Comparison of ENCODE assay signal across 22 cellular contexts in the genomic region with DNA sequence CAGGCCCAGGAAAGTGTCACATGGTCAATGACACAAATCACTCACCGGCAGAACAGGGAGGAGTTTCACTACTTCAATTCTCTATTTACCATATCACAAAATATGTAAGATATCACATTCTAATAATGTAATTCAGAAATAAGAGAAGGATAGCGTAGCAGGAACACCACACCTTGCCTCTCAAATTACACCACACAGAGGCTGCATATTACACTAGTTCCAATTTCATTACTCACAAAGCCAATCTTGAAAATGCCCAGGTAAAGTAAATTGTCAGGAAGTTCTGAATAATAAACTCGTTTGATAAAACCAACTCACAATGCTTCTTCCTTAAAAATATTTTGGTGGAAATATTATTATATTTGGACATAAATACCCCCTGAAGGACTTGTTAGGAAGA.
DNase-seq lines count a peak whose midpoint lies in the region; ATAC-seq, FAIRE-seq and TF ChIP-seq lines count a peak whose summit lies in the region.
"Had no signal": no experiment of that assay in that cellular context is flagged by ENCODE, and none has a peak within 500 bp of the region (broad histone marks: within the 10 kb centered on the region; RNA-seq: fewer than 3 reads in every experiment).

No MANE protein-coding gene starts in this region.

- no peak overlapping the region for H3K18ac ChIP-seq in mesendoderm (ENCODE audit: low read length)

- H3K4me3 ChIP-seq in A549 (no peak overlapping the region), bronchial epithelial cell (ENCODE audit: low read depth, low read length) (no peak overlapping the region), mesendoderm (ENCODE audit: low read length) (no peak overlapping the region), upper lobe of right lung (no peak overlapping the region)
- H3K4me3 ChIP-seq: GM23338 had no signal

- H2BK15ac ChIP-seq in mesendoderm (replicated peaks; ENCODE audit: low read depth) = no peak overlapping the region

- no peak overlapping the region for H2BK120ac ChIP-seq in mesendoderm (ENCODE audit: low read depth, low read length)

- DNase-seq in A549 (ENCODE audit: low read depth in 1 of 2, low spot score in 1 of 2) = no peak
- peak; percentile 28 for DNase-seq in Calu3
- peak; percentile 80 for DNase-seq in bronchial epithelial cell (ENCODE audit: low read depth)
- no peak for DNase-seq in mesendoderm
- DNase-seq in activated CD4-positive, alpha-beta T cell treated with anti-CD3 and anti-CD28 coated beads, Interleukin-2, amount 50 U/mL, for 48 hours = no peak
- DNase-seq in activated naive CD8-positive, alpha-beta T cell treated with anti-CD3 and anti-CD28 coated beads, Interleukin-2, amount 50 U/mL, for 24 hours = no peak
- DNase-seq in upper lobe of right lung = no peak
- DNase-seq: ACHN; BE2C; C1 segment of cervical spinal cord; CD4-positive, CD25-positive, alpha-beta regulatory T cell; CD8-positive, alpha-beta memory T cell; COR-L47; DMS153; DMS79; GDM1; HCEC 1CT had no signal

- peaks cover 4% of the 10 kb centered on the region for H3K36me3 Mint-ChIP-seq in Calu3 (ENCODE audit: insufficient read depth, unreplicated experiment)
- H3K36me3 Mint-ChIP-seq in activated naive CD8-positive, alpha-beta T cell treated with anti-CD3 and anti-CD28 coated beads, Interleukin-2, amount 50 U/mL, for 24 hours (ENCODE audit: low read depth) = no peaks in the 10 kb centered on the region
- H3K36me3 Mint-ChIP-seq: CD4-positive, CD25-positive, alpha-beta regulatory T cell; CD8-positive, alpha-beta memory T cell had no signal

- FAIRE-seq in A549 (lab: Jason Lieb, UNC) (peak; percentile 39), bronchial epithelial cell (lab: Jason Lieb, UNC) (no peak)
- FAIRE-seq: GM12892, H54, HepG2 had no signal

- CTCF ChIA-PET in A549 (lab: Yijun Ruan, JAX) (interaction anchor here (2.7 kb wide), 1 partner anchor 11 kb away, joined by 11 read pairs; no protein-coding TSS in a partner anchor), Calu3 (lab: Charles Lee) (no interaction called here)

- H3K9me3 ChIP-seq in A549 (no peaks in the 10 kb centered on the region), upper lobe of right lung (no peaks in the 10 kb centered on the region)
- H3K9me3 ChIP-seq: BE2C had no signal

- H3K79me1 ChIP-seq in mesendoderm (ENCODE audit: low read length) = no peaks in the 10 kb centered on the region

- no peak overlapping the region for H3K4me2 ChIP-seq in A549
- no peak overlapping the region for H3K4me2 ChIP-seq in mesendoderm (ENCODE audit: low read length)
- H3K4me2 ChIP-seq: GM23338 had no signal

- no peak overlapping the region for H2AK5ac ChIP-seq in mesendoderm (ENCODE audit: low read length)

- no TSS peak for BruUV-seq in Calu3 (replicated peaks; lab: Mats Ljungman, UMichigan)

- H3K27me3 Mint-ChIP-seq in Calu3 (ENCODE audit: unreplicated experiment) = no peaks in the 10 kb centered on the region
- H3K27me3 Mint-ChIP-seq in activated naive CD8-positive, alpha-beta T cell treated with anti-CD3 and anti-CD28 coated beads, Interleukin-2, amount 50 U/mL, for 24 hours = peaks cover 2% of the 10 kb centered on the region
- H3K27me3 Mint-ChIP-seq: CD4-positive, CD25-positive, alpha-beta regulatory T cell; CD8-positive, alpha-beta memory T cell; IgD-negative memory B cell had no signal

- no peak overlapping the region for H3K4ac ChIP-seq in mesendoderm (ENCODE audit: low read depth, low read length)

- no peak for TF ChIP-seq EP300 in A549 (IDR thresholded peaks at IDR 0.05)

- H3K27ac ChIP-seq in A549 (no peak overlapping the region), mesendoderm (ENCODE audit: low read depth, low read length) (no peak overlapping the region), upper lobe of right lung (no peak overlapping the region)

- no peak for TF ChIP-seq CTCF in A549 (IDR thresholded peaks at IDR 0.05)
- no peak for TF ChIP-seq CTCF in Calu3 (IDR thresholded peaks at IDR 0.05; ENCODE audit: unreplicated experiment)
- no peak for TF ChIP-seq CTCF in bronchial epithelial cell (IDR thresholded peaks at IDR 0.05; ENCODE audit: insufficient read depth, low read length, severe bottlenecking)
- no peak for TF ChIP-seq CTCF in upper lobe of right lung (IDR thresholded peaks at IDR 0.05)

- H4K8ac ChIP-seq in mesendoderm (ENCODE audit: low read depth, low read length) = peak overlapping the region; percentile 5

- H3K23ac ChIP-seq in mesendoderm (ENCODE audit: low read length) = no peak overlapping the region

- no peak overlapping the region for H3K9ac ChIP-seq in mesendoderm (ENCODE audit: low read length)

- ATAC-seq in A549 = no peak
- no peak for ATAC-seq in activated naive CD8-positive, alpha-beta T cell treated with anti-CD3 and anti-CD28 coated beads, Interleukin-2, amount 50 U/mL, for 24 hours
- no peak for ATAC-seq in upper lobe of right lung
- ATAC-seq: GM23338, HepG2 had no signal

- H3K27me3 ChIP-seq in bronchial epithelial cell (ENCODE audit: control insufficient read depth, insufficient read depth, low read length) (no peaks in the 10 kb centered on the region), mesendoderm (ENCODE audit: insufficient read depth, low read length, poor library complexity) (no peaks in the 10 kb centered on the region), upper lobe of right lung (no peaks in the 10 kb centered on the region)
- H3K27me3 ChIP-seq: BE2C had no signal

- H3K4me3 Mint-ChIP-seq in Calu3 (ENCODE audit: low read depth, unreplicated experiment) = no peak overlapping the region
- no peak overlapping the region for H3K4me3 Mint-ChIP-seq in activated naive CD8-positive, alpha-beta T cell treated with anti-CD3 and anti-CD28 coated beads, Interleukin-2, amount 50 U/mL, for 24 hours
- H3K4me3 Mint-ChIP-seq: CD4-positive, CD25-positive, alpha-beta regulatory T cell; CD8-positive, alpha-beta memory T cell; GM23338; IgD-negative memory B cell had no signal

- TF ChIP-seq RAD21 in A549 (conservative IDR thresholded peaks at IDR 0.05 in 1 of 2, IDR thresholded peaks at IDR 0.05 in 1 of 2) = no peak

- peaks cover 44% of the 10 kb centered on the region for H3K4me1 Mint-ChIP-seq in Calu3 (ENCODE audit: low read depth, unreplicated experiment)
- H3K4me1 Mint-ChIP-seq in activated naive CD8-positive, alpha-beta T cell treated with anti-CD3 and anti-CD28 coated beads, Interleukin-2, amount 50 U/mL, for 24 hours = no peaks in the 10 kb centered on the region
- H3K4me1 Mint-ChIP-seq: CD4-positive, CD25-positive, alpha-beta regulatory T cell; CD8-positive, alpha-beta memory T cell; IgD-negative memory B cell had no signal

- peak overlapping the region; percentile 60 for H3K27ac Mint-ChIP-seq in Calu3 (ENCODE audit: unreplicated experiment)
- H3K27ac Mint-ChIP-seq in activated naive CD8-positive, alpha-beta T cell treated with anti-CD3 and anti-CD28 coated beads, Interleukin-2, amount 50 U/mL, for 24 hours = no peak overlapping the region
- H3K27ac Mint-ChIP-seq: CD4-positive, CD25-positive, alpha-beta regulatory T cell; CD8-positive, alpha-beta memory T cell; IgD-negative memory B cell had no signal

- 0 out of 3 replicates have a peak, but pooled peaks cover 6% of the 10 kb centered on the region for H3K4me1 ChIP-seq in A549
- H3K4me1 ChIP-seq in mesendoderm (ENCODE audit: control insufficient read depth, low read depth, low read length) = no peaks in the 10 kb centered on the region
- H3K4me1 ChIP-seq in upper lobe of right lung = no peaks in the 10 kb centered on the region
- H3K4me1 ChIP-seq: BE2C had no signal

- H3K36me3 ChIP-seq in bronchial epithelial cell (ENCODE audit: control insufficient read depth, insufficient read depth, low read length) (no peaks in the 10 kb centered on the region), mesendoderm (ENCODE audit: control insufficient read depth, insufficient read depth, low read length) (no peaks in the 10 kb centered on the region), upper lobe of right lung (no peaks in the 10 kb centered on the region)
- H3K36me3 ChIP-seq: BE2C had no signal

- no peak for TF ChIP-seq POLR2A in A549 (IDR thresholded peaks at IDR 0.05; ENCODE audit: low read length)

- POLR2A ChIA-PET in A549 (lab: Yijun Ruan, JAX) = no interaction called here

- 56% methylated on average over 3 of the region's 3 CpGs for WGBS in A549 (ENCODE audit: missing lambda C conversion rate)
- no CpG with 5 or more reads among the region's 3 CpGs for WGBS in mesendoderm (ENCODE audit: extremely low coverage, insufficient coverage, low lambda C conversion rate)

- no peak overlapping the region for H4K5ac ChIP-seq in mesendoderm (ENCODE audit: low read length)

- H2BK5ac ChIP-seq in mesendoderm (ENCODE audit: low read length) = no peak overlapping the region

- no peak overlapping the region for H3K56ac ChIP-seq in mesendoderm (ENCODE audit: low read length)

- intact Hi-C loops in Calu3 (cut with micrococcal nuclease; ENCODE audit: unreplicated experiment) = no loop called here
- intact Hi-C loops in upper lobe of right lung (cut with DNase I) = no loop called here

- H3K9me3 Mint-ChIP-seq in Calu3 (ENCODE audit: low read depth, unreplicated experiment) = peaks cover 2% of the 10 kb centered on the region
- peaks cover 4% of the 10 kb centered on the region for H3K9me3 Mint-ChIP-seq in activated naive CD8-positive, alpha-beta T cell treated with anti-CD3 and anti-CD28 coated beads, Interleukin-2, amount 50 U/mL, for 24 hours
- H3K9me3 Mint-ChIP-seq: IgD-negative memory B cell had no signal

- no peaks in the 10 kb centered on the region for H3K79me2 ChIP-seq in mesendoderm (ENCODE audit: control insufficient read depth, insufficient read depth, low read length)

TF ChIP-seq in A549, 52 proteins besides CTCF, POLR2A, EP300 and RAD21 (continues in another document):
- TF ChIP-seq HOXA7 (CRISPR knock-in tag; IDR thresholded peaks at IDR 0.05) (no peak), JUNB (IDR thresholded peaks at IDR 0.05) (no peak), FOXS1 (CRISPR knock-in tag; IDR thresholded peaks at IDR 0.05) (no peak), FOSL2 (IDR thresholded peaks at IDR 0.05) (no peak), FOSL2 (CRISPR knock-in tag; IDR thresholded peaks at IDR 0.05) (no peak), TFCP2L1 (CRISPR knock-in tag; IDR thresholded peaks at IDR 0.05) (no peak), MAFK (IDR thresholded peaks at IDR 0.05; ENCODE audit: partially characterized antibody) (no peak), MYC (IDR thresholded peaks at IDR 0.05; ENCODE audit: borderline replicate concordance, low read length) (no peak), PHF8 (IDR thresholded peaks at IDR 0.05; ENCODE audit: borderline replicate concordance, low read depth) (no peak)
- TF ChIP-seq, protein P1, sequence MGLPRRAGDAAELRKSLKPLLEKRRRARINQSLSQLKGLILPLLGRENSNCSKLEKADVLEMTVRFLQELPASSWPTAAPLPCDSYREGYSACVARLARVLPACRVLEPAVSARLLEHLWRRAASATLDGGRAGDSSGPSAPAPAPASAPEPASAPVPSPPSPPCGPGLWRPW (IDR thresholded peaks at IDR 0.05) = no peak

Comparison
In these comparisons a context has a peak if more than half of its experiments do, and no peak if none do; other contexts are left out.
1. DNase-seq: peak in Calu3 (single experiment) and bronchial epithelial cell (single experiment); none in A549 (0 of 2), mesendoderm (single experiment), activated CD4-positive, alpha-beta T cell treated with anti-CD3 and anti-CD28 coated beads, Interleukin-2, amount 50 U/mL, for 48 hours (0 of 2), activated naive CD8-positive, alpha-beta T cell treated with anti-CD3 and anti-CD28 coated beads, Interleukin-2, amount 50 U/mL, for 24 hours (single experiment) and upper lobe of right lung (single experiment).